In genomic region chr7:91142743-91143142, GRCh38 we compare ENCODE assay signal across 39 cellular contexts.
"Had no signal": no experiment of that assay in that cellular context is flagged by ENCODE, and none has a peak within 500 bp of the region (broad histone marks: within the 10 kb centered on the region; RNA-seq: fewer than 3 reads in every experiment).

No MANE protein-coding gene starts in this region.

- H3K4me1 ChIP-seq: adrenal gland, ascending aorta, body of pancreas, breast epithelium had no signal

- H3K27ac ChIP-seq: adrenal gland, ascending aorta, body of pancreas, brain microvascular endothelial cell, breast epithelium, cardiac muscle cell had no signal

- H3K4me3 Mint-ChIP-seq: activated naive CD4-positive, alpha-beta T cell treated with anti-CD3 and anti-CD28 coated beads for 36 hours; activated naive CD4-positive, alpha-beta T cell treated with anti-CD3 and anti-CD28 coated beads, Interleukin-2, amount 10 ng/mL, durations not matched to agents 7 days and 5 days; activated naive CD4-positive, alpha-beta T cell treated with anti-CD3 and anti-CD28 coated beads, Interleukin-2, amount 50 U/mL, for 24 hours; activated naive CD8-positive, alpha-beta T cell; activated naive CD8-positive, alpha-beta T cell treated with anti-CD3 and anti-CD28 coated beads for 36 hours; activated naive CD8-positive, alpha-beta T cell treated with anti-CD3 and anti-CD28 coated beads, Interleukin-2, amount 10 ng/mL, durations not matched to agents 7 days and 5 days; activated naive CD8-positive, alpha-beta T cell treated with anti-CD3 and anti-CD28 coated beads, Interleukin-2, amount 50 U/mL, for 24 hours; activated T-cell treated with anti-CD3 and anti-CD28 coated beads, Interleukin-2, amount 50 U/mL, for 24 hours; activated T-cell treated with anti-CD3 and anti-CD28 coated beads, Interleukin-2, amount 50 U/mL, for 4 hours; activated T-cell treated with anti-CD3 and anti-CD28 coated beads, Interleukin-2, amount 50 U/mL, for 72 hours; activated T-helper 1 cell treated with anti-CD3 and anti-CD28 coated beads, Interleukin-12 subunit alpha, Interleukin-12 subunit beta, Interleukin-2, Interleukin-4 antibody, amounts not matched to agents 30 ng/mL and 10 ng/mL and 1 ng/mL, durations not matched to agents 14 hours and 24 hours and 36 hours; activated T-helper 17 cell treated with anti-CD3 and anti-CD28 coated beads, Interleukin-2, amount 50 U/mL, for 72 hours; brain; central memory CD8-positive, alpha-beta T cell had no signal

- H3K27ac Mint-ChIP-seq: activated naive CD4-positive, alpha-beta T cell treated with anti-CD3 and anti-CD28 coated beads for 36 hours; activated naive CD4-positive, alpha-beta T cell treated with anti-CD3 and anti-CD28 coated beads, Interleukin-2, amount 10 ng/mL, durations not matched to agents 7 days and 5 days; activated naive CD4-positive, alpha-beta T cell treated with anti-CD3 and anti-CD28 coated beads, Interleukin-2, amount 50 U/mL, for 24 hours; activated naive CD4-positive, alpha-beta T cell treated with anti-CD3 and anti-CD28 coated beads, Interleukin-2, amount 50 U/mL, for 72 hours; activated naive CD8-positive, alpha-beta T cell; activated naive CD8-positive, alpha-beta T cell treated with anti-CD3 and anti-CD28 coated beads for 36 hours; activated naive CD8-positive, alpha-beta T cell treated with anti-CD3 and anti-CD28 coated beads, Interleukin-2, amount 10 ng/mL, durations not matched to agents 7 days and 5 days; activated naive CD8-positive, alpha-beta T cell treated with anti-CD3 and anti-CD28 coated beads, Interleukin-2, amount 50 U/mL, for 24 hours; activated T-cell treated with anti-CD3 and anti-CD28 coated beads, Interleukin-2, amount 50 U/mL, for 24 hours; activated T-cell treated with anti-CD3 and anti-CD28 coated beads, Interleukin-2, amount 50 U/mL, for 72 hours; activated T-helper 1 cell treated with anti-CD3 and anti-CD28 coated beads, Interleukin-12 subunit alpha, Interleukin-12 subunit beta, Interleukin-2, Interleukin-4 antibody, amounts not matched to agents 30 ng/mL and 10 ng/mL and 1 ng/mL, durations not matched to agents 14 hours and 24 hours and 36 hours; activated T-helper 17 cell treated with anti-CD3 and anti-CD28 coated beads, Interleukin-2, amount 50 U/mL, for 72 hours; activated T-helper 2 cell treated with anti-CD3 and anti-CD28 coated beads, Interferon-gamma antibody, Interleukin-2, Interleukin-4, amounts not matched to agents 10 μg/mL and 5 μg/mL and 100 μg/mL, durations not matched to agents 14 hours and 24 hours and 36 hours; brain had no signal

- H3K9me3 Mint-ChIP-seq: activated naive CD4-positive, alpha-beta T cell treated with anti-CD3 and anti-CD28 coated beads for 36 hours; activated naive CD4-positive, alpha-beta T cell treated with anti-CD3 and anti-CD28 coated beads, Interleukin-2, amount 10 ng/mL, durations not matched to agents 7 days and 5 days; activated naive CD4-positive, alpha-beta T cell treated with anti-CD3 and anti-CD28 coated beads, Interleukin-2, amount 50 U/mL, for 24 hours; activated naive CD4-positive, alpha-beta T cell treated with anti-CD3 and anti-CD28 coated beads, Interleukin-2, amount 50 U/mL, for 72 hours; activated naive CD8-positive, alpha-beta T cell treated with anti-CD3 and anti-CD28 coated beads for 36 hours; activated naive CD8-positive, alpha-beta T cell treated with anti-CD3 and anti-CD28 coated beads, Interleukin-2, amount 10 ng/mL, durations not matched to agents 7 days and 5 days; activated T-cell treated with anti-CD3 and anti-CD28 coated beads, Interleukin-2, amount 50 U/mL, for 24 hours; activated T-cell treated with anti-CD3 and anti-CD28 coated beads, Interleukin-2, amount 50 U/mL, for 4 hours; activated T-cell treated with anti-CD3 and anti-CD28 coated beads, Interleukin-2, amount 50 U/mL, for 72 hours; activated T-helper 1 cell treated with anti-CD3 and anti-CD28 coated beads, Interleukin-12 subunit alpha, Interleukin-12 subunit beta, Interleukin-2, Interleukin-4 antibody, amounts not matched to agents 30 ng/mL and 10 ng/mL and 1 ng/mL, durations not matched to agents 14 hours and 24 hours and 36 hours; activated T-helper 17 cell treated with anti-CD3 and anti-CD28 coated beads, Interleukin-2, amount 50 U/mL, for 72 hours; activated T-helper 2 cell treated with anti-CD3 and anti-CD28 coated beads, Interferon-gamma antibody, Interleukin-2, Interleukin-4, amounts not matched to agents 10 μg/mL and 5 μg/mL and 100 μg/mL, durations not matched to agents 14 hours and 24 hours and 36 hours had no signal

- H3K9me3 ChIP-seq: adrenal gland, ascending aorta, body of pancreas, breast epithelium had no signal

- DNase-seq: activated effector memory CD4-positive, alpha-beta T cell treated with anti-CD3 and anti-CD28 coated beads, Interleukin-2, amount 50 U/mL, for 16 hours; activated effector memory CD4-positive, alpha-beta T cell treated with Interleukin-2 at 50 U/mL for 16 hours; activated gamma-delta T cell; activated gamma-delta T cell treated with Interleukin-2 at 50 U/mL for 16 hours; activated naive CD4-positive, alpha-beta T cell; activated naive CD4-positive, alpha-beta T cell treated with anti-CD3 and anti-CD28 coated beads for 36 hours; activated naive CD4-positive, alpha-beta T cell treated with anti-CD3 and anti-CD28 coated beads, Interleukin-2, amount 10 ng/mL, durations not matched to agents 7 days and 5 days; activated naive CD4-positive, alpha-beta T cell treated with anti-CD3 and anti-CD28 coated beads, Interleukin-2, amount 50 U/mL, for 16 hours; activated naive CD4-positive, alpha-beta T cell treated with Interleukin-2 at 50 U/mL for 16 hours; activated naive CD8-positive, alpha-beta T cell treated with anti-CD3 and anti-CD28 coated beads for 36 hours; activated naive CD8-positive, alpha-beta T cell treated with anti-CD3 and anti-CD28 coated beads, Interleukin-2, amount 10 ng/mL, durations not matched to agents 7 days and 5 days; activated naive CD8-positive, alpha-beta T cell treated with anti-CD3 and anti-CD28 coated beads, Interleukin-2, amount 50 U/mL, for 24 hours; activated T-cell treated with anti-CD3 and anti-CD28 coated beads, Interleukin-2, amount 50 U/mL, for 1 hour; activated T-cell treated with anti-CD3 and anti-CD28 coated beads, Interleukin-2, amount 50 U/mL, for 24 hours; activated T-cell treated with anti-CD3 and anti-CD28 coated beads, Interleukin-2, amount 50 U/mL, for 4 hours; activated T-cell treated with anti-CD3 and anti-CD28 coated beads, Interleukin-2, amount 50 U/mL, for 48 hours; activated T-cell treated with anti-CD3 and anti-CD28 coated beads, Interleukin-2, amount 50 U/mL, for 72 hours; adrenal gland; amniotic stem cell; amygdala; anterior cingulate cortex; aorta; body of pancreas; brain microvascular endothelial cell; caudate nucleus; central memory CD4-positive, alpha-beta T cell had no signal

- H3K36me3 ChIP-seq: adrenal gland, ascending aorta, brain microvascular endothelial cell, breast epithelium, cardiac muscle cell had no signal

- H3K27me3 ChIP-seq: adrenal gland, ascending aorta, body of pancreas, brain microvascular endothelial cell, breast epithelium, cardiac muscle cell had no signal

- H3K4me1 Mint-ChIP-seq: activated naive CD4-positive, alpha-beta T cell treated with anti-CD3 and anti-CD28 coated beads, Interleukin-2, amount 10 ng/mL, durations not matched to agents 7 days and 5 days; activated naive CD4-positive, alpha-beta T cell treated with anti-CD3 and anti-CD28 coated beads, Interleukin-2, amount 50 U/mL, for 24 hours; activated naive CD8-positive, alpha-beta T cell treated with anti-CD3 and anti-CD28 coated beads for 36 hours; activated naive CD8-positive, alpha-beta T cell treated with anti-CD3 and anti-CD28 coated beads, Interleukin-2, amount 10 ng/mL, durations not matched to agents 7 days and 5 days; activated T-helper 17 cell treated with anti-CD3 and anti-CD28 coated beads, Interleukin-2, amount 50 U/mL, for 72 hours; central memory CD8-positive, alpha-beta T cell had no signal

- H3K27me3 Mint-ChIP-seq: activated naive CD8-positive, alpha-beta T cell treated with anti-CD3 and anti-CD28 coated beads for 36 hours; activated T-cell treated with anti-CD3 and anti-CD28 coated beads, Interleukin-2, amount 50 U/mL, for 24 hours; activated T-helper 17 cell treated with anti-CD3 and anti-CD28 coated beads, Interleukin-2, amount 50 U/mL, for 72 hours; central memory CD8-positive, alpha-beta T cell had no signal

- H3K36me3 Mint-ChIP-seq: activated naive CD4-positive, alpha-beta T cell treated with anti-CD3 and anti-CD28 coated beads, Interleukin-2, amount 10 ng/mL, durations not matched to agents 7 days and 5 days; activated naive CD4-positive, alpha-beta T cell treated with anti-CD3 and anti-CD28 coated beads, Interleukin-2, amount 50 U/mL, for 24 hours; activated naive CD4-positive, alpha-beta T cell treated with anti-CD3 and anti-CD28 coated beads, Interleukin-2, amount 50 U/mL, for 72 hours; activated naive CD8-positive, alpha-beta T cell; activated naive CD8-positive, alpha-beta T cell treated with anti-CD3 and anti-CD28 coated beads for 36 hours; activated naive CD8-positive, alpha-beta T cell treated with anti-CD3 and anti-CD28 coated beads, Interleukin-2, amount 10 ng/mL, durations not matched to agents 7 days and 5 days; brain had no signal

- FAIRE-seq: astrocyte, bronchial epithelial cell had no signal

- H3K4me3 ChIP-seq: adrenal gland, ascending aorta, body of pancreas, breast epithelium, cardiac muscle cell had no signal

- ATAC-seq: activated naive CD4-positive, alpha-beta T cell treated with anti-CD3 and anti-CD28 coated beads, Interleukin-2, amount 50 U/mL, for 72 hours; activated naive CD8-positive, alpha-beta T cell treated with anti-CD3 and anti-CD28 coated beads, Interleukin-2, amount 50 U/mL, for 24 hours; activated T-cell treated with anti-CD3 and anti-CD28 coated beads, Interleukin-2, amount 50 U/mL, for 4 hours; activated T-cell treated with anti-CD3 and anti-CD28 coated beads, Interleukin-2, amount 50 U/mL, for 72 hours; activated T-helper 17 cell treated with anti-CD3 and anti-CD28 coated beads, Interleukin-2, amount 50 U/mL, for 72 hours; body of pancreas had no signal
